ENCODE assay signal across 9 cellular contexts in genomic region chr22:46105494-46106278, GRCh38. TPM values are rescaled to one million over a fixed set of nuclear protein-coding genes. Genes with fewer than 3 reads are reported as not detected.
DNase-seq lines count a peak whose midpoint lies in the region; ATAC-seq and TF ChIP-seq lines count a peak whose summit lies in the region.
"Had no signal": no experiment of that assay in that cellular context is flagged by ENCODE, and none has a peak within 500 bp of the region (broad histone marks: within the 10 kb centered on the region; RNA-seq: fewer than 3 reads in every experiment).

No MANE protein-coding gene starts in this region.

- DNase-seq in M059J (ENCODE audit: low read depth) = peak; percentile 50
- DNase-seq in dorsolateral prefrontal cortex = no peak
- no peak for DNase-seq in mesothelial cell of epicardium (ENCODE audit: low spot score in 2 of 2, unreplicated experiment in 2 of 2)
- no peak for DNase-seq in upper lobe of right lung
- no peak for DNase-seq in UCSD-AML1 (lab: John Stamatoyannopoulos, UW; ENCODE audit: unreplicated experiment)
- no peak for DNase-seq in NCI-H1048 (lab: John Stamatoyannopoulos, UW)
- DNase-seq in NCI-H82 (lab: John Stamatoyannopoulos, UW) = no peak
- DNase-seq: stimulated activated CD4-positive, alpha-beta T cell treated with anti-CD3 and anti-CD28 coated beads, Interleukin-15, amount 100 ng/mL, for 24 hours had no signal

- H3K27ac Mint-ChIP-seq in mesothelial cell of epicardium = peak overlapping the region; percentile 71

- peak; percentile 56 for ATAC-seq in upper lobe of right lung

- H3K9me3 ChIP-seq in upper lobe of right lung = no peaks in the 10 kb centered on the region
- H3K9me3 ChIP-seq: SJSA1 had no signal

- no peaks in the 10 kb centered on the region for H3K27me3 ChIP-seq in dorsolateral prefrontal cortex
- no peaks in the 10 kb centered on the region for H3K27me3 ChIP-seq in upper lobe of right lung
- H3K27me3 ChIP-seq: SJSA1 had no signal

- H3K4me3 ChIP-seq in dorsolateral prefrontal cortex (peak overlapping the region in 3 of 59 donors; percentile 19 to 24 (median 20)), upper lobe of right lung (no peak overlapping the region)
- H3K4me3 ChIP-seq: SJSA1 had no signal

- peaks cover 81% of the 10 kb centered on the region for H3K4me1 ChIP-seq in upper lobe of right lung

- H3K4me1 Mint-ChIP-seq in mesothelial cell of epicardium = peaks cover 7% of the 10 kb centered on the region

- TF ChIP-seq CTCF in dorsolateral prefrontal cortex (IDR thresholded peaks at IDR 0.05 in 54 of 56, conservative IDR thresholded peaks at IDR 0.05 in 2 of 56; ENCODE audit: low read depth in 1 of 56, partially characterized antibody in 56 of 56) (no peak), mesothelial cell of epicardium (IDR thresholded peaks at IDR 0.05; ENCODE audit: unreplicated experiment) (no peak), upper lobe of right lung (IDR thresholded peaks at IDR 0.05) (no peak)

- intact Hi-C loops in dorsolateral prefrontal cortex (cut with DNase I) = loop anchor here (2.0 to 5.0 kb wide), 3 partner anchors 17 to 33 kb away; no protein-coding TSS in a partner anchor
- intact Hi-C loops in upper lobe of right lung (cut with DNase I) = no loop called here

- H3K27ac ChIP-seq in dorsolateral prefrontal cortex = peak overlapping the region; percentile 72 to 98 (median 95)
- peak overlapping the region; percentile 80 for H3K27ac ChIP-seq in upper lobe of right lung
- H3K27ac ChIP-seq: SJSA1 had no signal

- peaks cover 9% of the 10 kb centered on the region for H3K36me3 Mint-ChIP-seq in mesothelial cell of epicardium

- no peak overlapping the region for H3K4me3 Mint-ChIP-seq in mesothelial cell of epicardium

- H3K36me3 ChIP-seq in upper lobe of right lung = peaks cover 69% of the 10 kb centered on the region

- no peaks in the 10 kb centered on the region for H3K27me3 Mint-ChIP-seq in mesothelial cell of epicardium (ENCODE audit: low read depth)

- no peaks in the 10 kb centered on the region for H3K9me3 Mint-ChIP-seq in mesothelial cell of epicardium

RNA-seq across cellular contexts. Expression of gene PPARA, which starts 44.6 kb away (rescaled TPM):
- 10.0 and 18.1 TPM in 2 replicates for total RNA-seq in M059J (2014; rRNA removed; shearing (Covaris generic))
- total RNA-seq in dorsolateral prefrontal cortex (10 to 100 TPM; 13.9 to 53.9 (median 22.6) TPM), mesothelial cell of epicardium (12.0 to 15.1 TPM (median 13.0 TPM) in 3 replicates), upper lobe of right lung (18.4 TPM)
